In genomic region chr1:201511925-201512539, GRCh38 we compare ENCODE assay signal across 1 cellular context.
TF ChIP-seq lines count a peak whose summit lies in the region.

No MANE protein-coding gene starts in this region.

TF ChIP-seq in K562, 482 proteins besides CTCF, POLR2A, EP300 and RAD21 (continued from another document):
- TF ChIP-seq MAX (CRISPR knock-in tag; IDR thresholded peaks at IDR 0.05), result 0 out of 2 replicates have a peak, but pooled peaks have one; percentile 18
- TF ChIP-seq ADNP (tag; IDR thresholded peaks at IDR 0.05), result no peak
- 0 out of 2 replicates have a peak, but pooled peaks have one; percentile 8 for TF ChIP-seq ZBTB40 (IDR thresholded peaks at IDR 0.05)
- TF ChIP-seq ZBTB40 (CRISPR knock-in tag; IDR thresholded peaks at IDR 0.05), result no peak
- TF ChIP-seq SOX6 (IDR thresholded peaks at IDR 0.05), result no peak
- TF ChIP-seq NELFE (IDR thresholded peaks at IDR 0.05; ENCODE audit: insufficient read depth, insufficient read length), result no peak
- TF ChIP-seq FOXO4 (CRISPR knock-in tag; IDR thresholded peaks at IDR 0.05), result no peak
- TF ChIP-seq MAZ (CRISPR knock-in tag; conservative IDR thresholded peaks at IDR 0.05 in 1 of 2, IDR thresholded peaks at IDR 0.05 in 1 of 2), result 0 out of 4 replicates have a peak, but pooled peaks of 1 of the 2 experiments have one; percentile 9
- TF ChIP-seq PKNOX1 (IDR thresholded peaks at IDR 0.05), result peak; percentile 9; the same call in 1 of the 2 replicates
- no peak for TF ChIP-seq CTCFL (IDR thresholded peaks at IDR 0.05; ENCODE audit: borderline replicate concordance, insufficient read depth, low read depth, low read length, poor library complexity, severe bottlenecking)
- TF ChIP-seq SPI1 (IDR thresholded peaks at IDR 0.05; ENCODE audit: borderline replicate concordance, low read depth, low read length), result peak; percentile 95
- peak; percentile 1 for TF ChIP-seq HMGN3 (IDR thresholded peaks at IDR 0.05; ENCODE audit: borderline replicate concordance, extremely low read depth, insufficient read length, low read depth, low read length)
